ENCODE assay signal across 11 cellular contexts in genomic region chr1:201562659-201563405, GRCh38. TPM values are rescaled to one million over a fixed set of nuclear protein-coding genes. Genes with fewer than 3 reads are reported as not detected.
DNase-seq lines count a peak whose midpoint lies in the region; TF ChIP-seq lines count a peak whose summit lies in the region.
"Had no signal": no experiment of that assay in that cellular context is flagged by ENCODE, and none has a peak within 500 bp of the region (broad histone marks: within the 10 kb centered on the region; RNA-seq: fewer than 3 reads in every experiment).

No MANE protein-coding gene starts in this region.

- DNase-seq in M059J (ENCODE audit: low read depth) (peak; percentile 69), dermis blood vessel endothelial cell (peak; percentile 66), uterus (peak; percentile 49 to 71), Calu3 (no peak), NK-92 (lab: John Stamatoyannopoulos, UW; ENCODE audit: unreplicated experiment) (no peak), Peyer's patch (no peak)
- DNase-seq: activated CD4-positive, CD25-positive, alpha-beta regulatory T cell; activated naive CD8-positive, alpha-beta T cell treated with anti-CD3 and anti-CD28 coated beads, Interleukin-2, amount 10 ng/mL, durations not matched to agents 7 days and 5 days; MV-4-11 had no signal

- BruUV-seq in Calu3 (replicated peaks; lab: Mats Ljungman, UMichigan): no TSS peak

- H3K4me3 ChIP-seq in mesodermal cell (ENCODE audit: extremely low read depth, insufficient read depth, low read length, poor library complexity, severe bottlenecking): no peak overlapping the region
- H3K4me3 ChIP-seq in uterus: no peak overlapping the region
- H3K4me3 ChIP-seq in Peyer's patch: no peak overlapping the region

- H3K4me1 ChIP-seq in mesodermal cell (ENCODE audit: control insufficient read depth, insufficient read depth, low read length, poor library complexity, severe bottlenecking) (peaks cover 34% of the 10 kb centered on the region), uterus (peaks cover 0 to 10% of the 10 kb centered on the region in 2 donors), Peyer's patch (peaks cover 0 to 5% (median 0%) of the 10 kb centered on the region in 4 donors)

- no peak overlapping the region for H3K4me3 Mint-ChIP-seq in Calu3 (ENCODE audit: low read depth, unreplicated experiment)
- H3K4me3 Mint-ChIP-seq: activated naive CD8-positive, alpha-beta T cell treated with anti-CD3 and anti-CD28 coated beads, Interleukin-2, amount 10 ng/mL, durations not matched to agents 7 days and 5 days; nephron had no signal

- no peaks in the 10 kb centered on the region for H3K4me1 Mint-ChIP-seq in Calu3 (ENCODE audit: low read depth, unreplicated experiment)
- H3K4me1 Mint-ChIP-seq: activated naive CD8-positive, alpha-beta T cell treated with anti-CD3 and anti-CD28 coated beads, Interleukin-2, amount 10 ng/mL, durations not matched to agents 7 days and 5 days had no signal

- no peak overlapping the region for H3K27ac Mint-ChIP-seq in Calu3 (ENCODE audit: unreplicated experiment)
- H3K27ac Mint-ChIP-seq: activated naive CD8-positive, alpha-beta T cell treated with anti-CD3 and anti-CD28 coated beads, Interleukin-2, amount 10 ng/mL, durations not matched to agents 7 days and 5 days had no signal

- no peaks in the 10 kb centered on the region for H3K9me3 ChIP-seq in mesodermal cell (ENCODE audit: control insufficient read depth, low read length)
- H3K9me3 ChIP-seq in uterus: no peaks in the 10 kb centered on the region
- no peaks in the 10 kb centered on the region for H3K9me3 ChIP-seq in Peyer's patch

- no peaks in the 10 kb centered on the region for H3K27me3 ChIP-seq in uterus
- H3K27me3 ChIP-seq in Peyer's patch: no peaks in the 10 kb centered on the region

- H3K36me3 ChIP-seq in mesodermal cell (ENCODE audit: control insufficient read depth, insufficient read depth, low read length) (peaks cover 11% of the 10 kb centered on the region), uterus (no peaks in the 10 kb centered on the region), Peyer's patch (no peaks in the 10 kb centered on the region)

- intact Hi-C loops in uterus (cut with DNase I; ENCODE audit: low total_unique reads): no loop called here
- intact Hi-C loops in Calu3 (cut with micrococcal nuclease; ENCODE audit: unreplicated experiment): no loop called here

- H3K9me3 Mint-ChIP-seq in Calu3 (ENCODE audit: low read depth, unreplicated experiment): no peaks in the 10 kb centered on the region
- H3K9me3 Mint-ChIP-seq: activated naive CD8-positive, alpha-beta T cell treated with anti-CD3 and anti-CD28 coated beads, Interleukin-2, amount 10 ng/mL, durations not matched to agents 7 days and 5 days; nephron had no signal

- TF ChIP-seq POLR2A in uterus (IDR thresholded peaks at IDR 0.05) (no peak), Peyer's patch (IDR thresholded peaks at IDR 0.05) (no peak)

- 91 to 95% methylated on average over 11 to 17 of the region's 18 CpGs for WGBS in mesodermal cell (ENCODE audit: insufficient coverage in 2 of 2), 2 experiments

- peaks cover 19% of the 10 kb centered on the region for H3K27me3 Mint-ChIP-seq in Calu3 (ENCODE audit: unreplicated experiment)

- CTCF ChIA-PET in Calu3 (lab: Charles Lee): no interaction called here

- TF ChIP-seq CTCF in uterus (IDR thresholded peaks at IDR 0.05): no peak
- no peak for TF ChIP-seq CTCF in Calu3 (IDR thresholded peaks at IDR 0.05; ENCODE audit: unreplicated experiment)
- no peak for TF ChIP-seq CTCF in Peyer's patch (IDR thresholded peaks at IDR 0.05)

- H3K27ac ChIP-seq in mesodermal cell (ENCODE audit: low read depth, low read length, severe bottlenecking) (peak overlapping the region; percentile 74), uterus (peak overlapping the region; percentile 74 to 75), Peyer's patch (peak overlapping the region in 2 of 4 donors; percentile 22 to 62)

- peaks cover 8% of the 10 kb centered on the region for H3K36me3 Mint-ChIP-seq in Calu3 (ENCODE audit: insufficient read depth, unreplicated experiment)
- H3K36me3 Mint-ChIP-seq: activated naive CD8-positive, alpha-beta T cell treated with anti-CD3 and anti-CD28 coated beads, Interleukin-2, amount 10 ng/mL, durations not matched to agents 7 days and 5 days had no signal

RNA-seq across cellular contexts. Expression of gene NAV1, which starts 23.9 kb away (rescaled TPM):
- 16.3 and 43.1 TPM in 2 replicates for total RNA-seq in M059J (2014; rRNA removed; shearing (Covaris generic))
- total RNA-seq in dermis blood vessel endothelial cell (16.5 and 27.0 TPM in 2 replicates), uterus (10 to 100 TPM; 25.1 to 86.1 (median 58.5) TPM), Calu3 (2022) (13.1 and 24.8 TPM in 2 replicates), Peyer's patch (10 to 100 TPM in 3 of 4 donors, 1 to 10 TPM in 1; 6.7 to 47.9 (median 14.9) TPM)
- 56.2 TPM for polyA plus RNA-seq in mesodermal cell (2013, experiment 1 of 2)
- 48.2 TPM for polyA plus RNA-seq in mesodermal cell (2013, experiment 2 of 2)

RNA-seq across cellular contexts. Expression of gene CSRP1, which starts 55.9 kb away (rescaled TPM):
- 565 and 854 TPM in 2 replicates for total RNA-seq in M059J (2014; rRNA removed; shearing (Covaris generic))
- 256 and 443 TPM in 2 replicates for total RNA-seq in dermis blood vessel endothelial cell
- polyA plus RNA-seq in mesodermal cell (2013, experiment 1 of 2): 73.2 TPM
- polyA plus RNA-seq in mesodermal cell (2013, experiment 2 of 2): 56.8 TPM
- 1,000 to 10,000 TPM in 3 of 4 donors, 100 to 1,000 TPM in 1; 913 to 2,516 (median 1,349) TPM for total RNA-seq in uterus
- total RNA-seq in Calu3 (2022): 69.9 and 73.5 TPM in 2 replicates
- total RNA-seq in Peyer's patch: 100 to 1,000 TPM; 139 to 306 (median 160) TPM

Comparison
In these comparisons a context has a peak if more than half of its experiments do, and no peak if none do; other contexts are left out.
1. DNase-seq: peak in M059J (single experiment), dermis blood vessel endothelial cell (single experiment) and uterus (2 of 2); none in Calu3 (single experiment), NK-92 (single experiment) and Peyer's patch (0 of 3).